In genomic region chr1:204685236-204686006, GRCh38 we compare ENCODE assay signal across 8 cellular contexts. TPM values are rescaled to one million over a fixed set of nuclear protein-coding genes. Genes with fewer than 3 reads are reported as not detected.
DNase-seq lines count a peak whose midpoint lies in the region; ATAC-seq, FAIRE-seq and TF ChIP-seq lines count a peak whose summit lies in the region.
"Had no signal": no experiment of that assay in that cellular context is flagged by ENCODE, and none has a peak within 500 bp of the region (broad histone marks: within the 10 kb centered on the region; RNA-seq: fewer than 3 reads in every experiment).

TSS of gene LRRN2 (minus strand) at chr1:204685738. CDS start at chr1:204619992, 65,746 bp downstream.

- H3K4me1 ChIP-seq in HEK293 (ENCODE audit: control insufficient read depth, insufficient read depth, low read length) (no peaks in the 10 kb centered on the region), heart left ventricle (peaks cover 0 to 20% (median 7%) of the 10 kb centered on the region in 12 donors), prostate gland (replicated peaks) (peaks cover 3% of the 10 kb centered on the region)

- TF ChIP-seq POLR2A in heart left ventricle (IDR thresholded peaks at IDR 0.05): no peak
- TF ChIP-seq POLR2A in prostate gland (IDR thresholded peaks at IDR 0.05): no peak
- TF ChIP-seq POLR2A in H54 (IDR thresholded peaks at IDR 0.05; ENCODE audit: low read depth, low read length): no peak

- H3K9me3 ChIP-seq in HEK293 (ENCODE audit: control insufficient read depth, insufficient read depth, low read depth, low read length) (no peaks in the 10 kb centered on the region), heart left ventricle (no peaks in the 10 kb centered on the region), prostate gland (no peaks in the 10 kb centered on the region)

- intact Hi-C loops in heart left ventricle (cut with DNase I): loop anchor here in 1 of 10 donors (2.0 kb wide), 1 partner anchor 77 kb away; no protein-coding TSS in a partner anchor
- intact Hi-C loops in prostate gland (cut with DNase I): no loop called here

- H3K4me3 ChIP-seq in HEK293 (ENCODE audit: low read depth, low read length): peak within 1 kb of the TSS; percentile 31
- peak within 1 kb of the TSS; percentile 30 to 73 (median 56) for H3K4me3 ChIP-seq in heart left ventricle
- peak within 1 kb of the TSS; percentile 23 to 29 for H3K4me3 ChIP-seq in prostate gland

- WGBS in heart left ventricle, 4 donors: 1 to 2% (median 2%) methylated on average over 26 to 84 of the region's 84 CpGs
- 3% methylated on average over 35 of the region's 84 CpGs for WGBS in prostate gland

- H3K27me3 ChIP-seq in heart left ventricle: peaks cover 0 to 46% (median 9%) of the 10 kb centered on the region in 9 donors
- peaks cover 2% of the 10 kb centered on the region for H3K27me3 ChIP-seq in prostate gland (replicated peaks; ENCODE audit: insufficient read depth)

- H3K27ac ChIP-seq in HEK293 (ENCODE audit: extremely low read depth, low read depth, low read length) (peak within 1 kb of the TSS; percentile 33; the same call in 1 of the 2 replicates), heart left ventricle (peak within 1 kb of the TSS in 11 of 12 donors; percentile 8 to 78 (median 45)), prostate gland (no peak within 1 kb of the TSS)
- H3K27ac ChIP-seq: KMS-11 had no signal

- POLR2A ChIA-PET in HEK293 (lab: Yijun Ruan, JAX): no interaction called here

- no peak for FAIRE-seq in H54 (lab: Jason Lieb, UNC)

- CTCF ChIA-PET in HEK293 (lab: Yijun Ruan, JAX): interaction anchor here (1.0 to 2.5 kb wide), 7 partner anchors 8 to 122 kb away, joined by 3 to 18 read pairs (median 3); no protein-coding TSS in a partner anchor

- DNase-seq in SK-N-DZ (ENCODE audit: low spot score) (peak; percentile 39), heart left ventricle (peak in 3 of 5 donors; percentile 22 to 37 (median 28)), prostate gland (ENCODE audit: low spot score) (no peak), H54 (ENCODE audit: insufficient read length, low spot score) (no peak), epidermal melanocyte (ENCODE audit: insufficient read length, low spot score) (no peak)

- H3K36me3 ChIP-seq in HEK293 (ENCODE audit: control insufficient read depth in 2 of 2, insufficient read depth in 1 of 2, low read length in 2 of 2) (no peaks in the 10 kb centered on the region), heart left ventricle (no peaks in the 10 kb centered on the region), prostate gland (no peaks in the 10 kb centered on the region)

- peak in 3 of 4 donors; percentile 25 to 67 (median 57) for ATAC-seq in heart left ventricle
- ATAC-seq in HG03469 (IDR thresholded peaks at IDR 0.05; ENCODE audit: unreplicated experiment): no peak

- TF ChIP-seq CTCF in HEK293 (tag by site-specific recombination; IDR thresholded peaks at IDR 0.05) (no peak), heart left ventricle (IDR thresholded peaks at IDR 0.05) (no peak), prostate gland (IDR thresholded peaks at IDR 0.05) (no peak)

TF ChIP-seq in HEK293, 187 proteins besides CTCF, POLR2A, EP300 and RAD21 (continues in another document):
- TF ChIP-seq ZXDB (tag by site-specific recombination; IDR thresholded peaks at IDR 0.05): peak; percentile 67
- TF ChIP-seq ZNF76 (tag by site-specific recombination; IDR thresholded peaks at IDR 0.05; ENCODE audit: borderline replicate concordance, low read depth): peak; percentile 54; the same call in 1 of the 2 replicates
- no peak for TF ChIP-seq ZNF571 (tag by site-specific recombination; IDR thresholded peaks at IDR 0.05)
- TF ChIP-seq ZBTB7A (tag by site-specific recombination; IDR thresholded peaks at IDR 0.05; ENCODE audit: low read depth): 0 out of 2 replicates have a peak, but pooled peaks have one; percentile 19
- TF ChIP-seq ZNF26 (tag by site-specific recombination; IDR thresholded peaks at IDR 0.05): no peak
- TF ChIP-seq ZSCAN5A (tag by site-specific recombination; IDR thresholded peaks at IDR 0.05): 0 out of 2 replicates have a peak, but pooled peaks have one; percentile 21
- TF ChIP-seq ZNF169 (tag by site-specific recombination; IDR thresholded peaks at IDR 0.05): no peak
- TF ChIP-seq EGR2 (tag by site-specific recombination; IDR thresholded peaks at IDR 0.05; ENCODE audit: low read depth): no peak
- no peak for TF ChIP-seq ZNF768 (tag by site-specific recombination; IDR thresholded peaks at IDR 0.05)
- TF ChIP-seq ZNF394 (tag by site-specific recombination; IDR thresholded peaks at IDR 0.05; ENCODE audit: borderline replicate concordance): no peak
- TF ChIP-seq ZEB2 (tag by site-specific recombination; IDR thresholded peaks at IDR 0.05): peak; percentile 54; the same call in 1 of the 2 replicates
- no peak for TF ChIP-seq PRDM2 (tag by site-specific recombination; IDR thresholded peaks at IDR 0.05; ENCODE audit: borderline replicate concordance)
- 0 out of 2 replicates have a peak, but pooled peaks have one; percentile 13 for TF ChIP-seq KLF10 (tag by site-specific recombination; IDR thresholded peaks at IDR 0.05)
- TF ChIP-seq ZBTB20 (tag by site-specific recombination; IDR thresholded peaks at IDR 0.05): peak; percentile 58; the same call in 1 of the 2 replicates

RNA-seq across cellular contexts. Expression of gene LRRN2, which starts in this region (rescaled TPM):
- polyA plus RNA-seq in SK-N-DZ (2014; cell fraction: cytosol; rRNA removed): 1.8 and 2.0 TPM in 2 replicates
- 1.6 and 2.1 TPM in 2 replicates for polyA plus RNA-seq in SK-N-DZ (2014; cell fraction: nucleus; rRNA removed)
- 1 to 10 TPM; 1.1 to 4.2 (median 1.5) TPM for total RNA-seq in heart left ventricle
- polyA plus RNA-seq in heart left ventricle: 1 to 10 TPM in 1 of 2 donors, under 1 TPM in 1; 0.65 to 1.7 TPM
- 10 to 100 TPM in 1 of 2 donors, under 1 TPM in 1; 0.55 to 15.3 TPM for total RNA-seq in prostate gland

Comparison
In these comparisons a context has a peak if more than half of its experiments do, and no peak if none do; other contexts are left out.
1. H3K27ac ChIP-seq: peak in HEK293 (single experiment) and heart left ventricle (11 of 12); none in prostate gland (0 of 2).
2. DNase-seq: peak in SK-N-DZ (single experiment) and heart left ventricle (3 of 5); none in prostate gland (single experiment), H54 (single experiment) and epidermal melanocyte (single experiment).
3. Peak in every context shown above with its lines, with median percentiles within 50 percentile points of each other: H3K4me3 ChIP-seq.